In genomic region chr5:154285661-154286408, GRCh38 we compare ENCODE assay signal across 2 cellular contexts.
A peak's percentile ranks its signal among the peaks of the same experiment; 100 is the strongest.
TF ChIP-seq lines count a peak whose summit lies in the region.

No MANE protein-coding gene starts in this region.

TF ChIP-seq in HepG2, 621 proteins besides CTCF, POLR2A, EP300 and RAD21 (continued from another document):
- TF ChIP-seq ZNF7 (CRISPR knock-in tag; IDR thresholded peaks at IDR 0.05) (peak; percentile 50; the same call in 1 of the 2 replicates), FOXA3 (CRISPR knock-in tag; IDR thresholded peaks at IDR 0.05) (peak; percentile 30; the same call in 1 of the 2 replicates), FOSL2 (CRISPR knock-in tag; IDR thresholded peaks at IDR 0.05) (peak; percentile 70), RXRB (CRISPR knock-in tag; IDR thresholded peaks at IDR 0.05; ENCODE audit: borderline replicate concordance) (peak; percentile 26; the same call in 1 of the 2 replicates)
- TF ChIP-seq, protein P1, sequence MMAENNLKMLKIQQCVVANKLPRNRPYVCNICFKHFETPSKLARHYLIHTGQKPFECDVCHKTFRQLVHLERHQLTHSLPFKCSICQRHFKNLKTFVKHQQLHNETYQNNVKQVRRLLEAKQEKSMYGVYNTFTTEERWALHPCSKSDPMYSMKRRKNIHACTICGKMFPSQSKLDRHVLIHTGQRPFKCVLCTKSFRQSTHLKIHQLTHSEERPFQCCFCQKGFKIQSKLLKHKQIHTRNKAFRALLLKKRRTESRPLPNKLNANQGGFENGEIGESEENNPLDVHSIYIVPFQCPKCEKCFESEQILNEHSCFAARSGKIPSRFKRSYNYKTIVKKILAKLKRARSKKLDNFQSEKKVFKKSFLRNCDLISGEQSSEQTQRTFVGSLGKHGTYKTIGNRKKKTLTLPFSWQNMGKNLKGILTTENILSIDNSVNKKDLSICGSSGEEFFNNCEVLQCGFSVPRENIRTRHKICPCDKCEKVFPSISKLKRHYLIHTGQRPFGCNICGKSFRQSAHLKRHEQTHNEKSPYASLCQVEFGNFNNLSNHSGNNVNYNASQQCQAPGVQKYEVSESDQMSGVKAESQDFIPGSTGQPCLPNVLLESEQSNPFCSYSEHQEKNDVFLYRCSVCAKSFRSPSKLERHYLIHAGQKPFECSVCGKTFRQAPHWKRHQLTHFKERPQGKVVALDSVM (CRISPR knock-in tag; IDR thresholded peaks at IDR 0.05) = 0 out of 2 replicates have a peak, but pooled peaks have one; percentile 42
- TF ChIP-seq, protein P2, sequence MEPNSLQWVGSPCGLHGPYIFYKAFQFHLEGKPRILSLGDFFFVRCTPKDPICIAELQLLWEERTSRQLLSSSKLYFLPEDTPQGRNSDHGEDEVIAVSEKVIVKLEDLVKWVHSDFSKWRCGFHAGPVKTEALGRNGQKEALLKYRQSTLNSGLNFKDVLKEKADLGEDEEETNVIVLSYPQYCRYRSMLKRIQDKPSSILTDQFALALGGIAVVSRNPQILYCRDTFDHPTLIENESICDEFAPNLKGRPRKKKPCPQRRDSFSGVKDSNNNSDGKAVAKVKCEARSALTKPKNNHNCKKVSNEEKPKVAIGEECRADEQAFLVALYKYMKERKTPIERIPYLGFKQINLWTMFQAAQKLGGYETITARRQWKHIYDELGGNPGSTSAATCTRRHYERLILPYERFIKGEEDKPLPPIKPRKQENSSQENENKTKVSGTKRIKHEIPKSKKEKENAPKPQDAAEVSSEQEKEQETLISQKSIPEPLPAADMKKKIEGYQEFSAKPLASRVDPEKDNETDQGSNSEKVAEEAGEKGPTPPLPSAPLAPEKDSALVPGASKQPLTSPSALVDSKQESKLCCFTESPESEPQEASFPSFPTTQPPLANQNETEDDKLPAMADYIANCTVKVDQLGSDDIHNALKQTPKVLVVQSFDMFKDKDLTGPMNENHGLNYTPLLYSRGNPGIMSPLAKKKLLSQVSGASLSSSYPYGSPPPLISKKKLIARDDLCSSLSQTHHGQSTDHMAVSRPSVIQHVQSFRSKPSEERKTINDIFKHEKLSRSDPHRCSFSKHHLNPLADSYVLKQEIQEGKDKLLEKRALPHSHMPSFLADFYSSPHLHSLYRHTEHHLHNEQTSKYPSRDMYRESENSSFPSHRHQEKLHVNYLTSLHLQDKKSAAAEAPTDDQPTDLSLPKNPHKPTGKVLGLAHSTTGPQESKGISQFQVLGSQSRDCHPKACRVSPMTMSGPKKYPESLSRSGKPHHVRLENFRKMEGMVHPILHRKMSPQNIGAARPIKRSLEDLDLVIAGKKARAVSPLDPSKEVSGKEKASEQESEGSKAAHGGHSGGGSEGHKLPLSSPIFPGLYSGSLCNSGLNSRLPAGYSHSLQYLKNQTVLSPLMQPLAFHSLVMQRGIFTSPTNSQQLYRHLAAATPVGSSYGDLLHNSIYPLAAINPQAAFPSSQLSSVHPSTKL (CRISPR knock-in tag; IDR thresholded peaks at IDR 0.05) = peak; percentile 33; the same call in 1 of the 2 replicates
- TF ChIP-seq, protein P3, sequence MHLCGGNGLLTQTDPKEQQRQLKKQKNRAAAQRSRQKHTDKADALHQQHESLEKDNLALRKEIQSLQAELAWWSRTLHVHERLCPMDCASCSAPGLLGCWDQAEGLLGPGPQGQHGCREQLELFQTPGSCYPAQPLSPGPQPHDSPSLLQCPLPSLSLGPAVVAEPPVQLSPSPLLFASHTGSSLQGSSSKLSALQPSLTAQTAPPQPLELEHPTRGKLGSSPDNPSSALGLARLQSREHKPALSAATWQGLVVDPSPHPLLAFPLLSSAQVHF (CRISPR knock-in tag; IDR thresholded peaks at IDR 0.05) = no peak

TF ChIP-seq in WTC11, 78 proteins besides CTCF, POLR2A, EP300 and RAD21 (continued from another document):
- TF ChIP-seq, protein P4, sequence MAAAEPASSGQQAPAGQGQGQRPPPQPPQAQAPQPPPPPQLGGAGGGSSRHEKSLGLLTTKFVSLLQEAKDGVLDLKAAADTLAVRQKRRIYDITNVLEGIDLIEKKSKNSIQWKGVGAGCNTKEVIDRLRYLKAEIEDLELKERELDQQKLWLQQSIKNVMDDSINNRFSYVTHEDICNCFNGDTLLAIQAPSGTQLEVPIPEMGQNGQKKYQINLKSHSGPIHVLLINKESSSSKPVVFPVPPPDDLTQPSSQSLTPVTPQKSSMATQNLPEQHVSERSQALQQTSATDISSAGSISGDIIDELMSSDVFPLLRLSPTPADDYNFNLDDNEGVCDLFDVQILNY (CRISPR knock-in tag; IDR thresholded peaks at IDR 0.05) = no peak
- TF ChIP-seq ZNF671 (CRISPR knock-in tag; IDR thresholded peaks at IDR 0.05) = no peak
- no peak for TF ChIP-seq ATF2 (CRISPR knock-in tag; IDR thresholded peaks at IDR 0.05; ENCODE audit: borderline replicate concordance, low read depth)
- no peak for TF ChIP-seq NFATC4 (CRISPR knock-in tag; IDR thresholded peaks at IDR 0.05)
- no peak for TF ChIP-seq ZNF232 (CRISPR knock-in tag; IDR thresholded peaks at IDR 0.05)
- no peak for TF ChIP-seq USF1 (CRISPR knock-in tag; IDR thresholded peaks at IDR 0.05)
- no peak for TF ChIP-seq ZNF416 (CRISPR knock-in tag; IDR thresholded peaks at IDR 0.05)
- no peak for TF ChIP-seq E2F4 (CRISPR knock-in tag; IDR thresholded peaks at IDR 0.05; ENCODE audit: borderline replicate concordance, low read depth)
- no peak for TF ChIP-seq JAZF1 (CRISPR knock-in tag; IDR thresholded peaks at IDR 0.05)
- TF ChIP-seq MXD4 (CRISPR knock-in tag; IDR thresholded peaks at IDR 0.05; ENCODE audit: borderline replicate concordance) = no peak
- TF ChIP-seq SOX15 (CRISPR knock-in tag; IDR thresholded peaks at IDR 0.05) = no peak
